ENCODE assay signal across 9 cellular contexts in the genomic region with DNA sequence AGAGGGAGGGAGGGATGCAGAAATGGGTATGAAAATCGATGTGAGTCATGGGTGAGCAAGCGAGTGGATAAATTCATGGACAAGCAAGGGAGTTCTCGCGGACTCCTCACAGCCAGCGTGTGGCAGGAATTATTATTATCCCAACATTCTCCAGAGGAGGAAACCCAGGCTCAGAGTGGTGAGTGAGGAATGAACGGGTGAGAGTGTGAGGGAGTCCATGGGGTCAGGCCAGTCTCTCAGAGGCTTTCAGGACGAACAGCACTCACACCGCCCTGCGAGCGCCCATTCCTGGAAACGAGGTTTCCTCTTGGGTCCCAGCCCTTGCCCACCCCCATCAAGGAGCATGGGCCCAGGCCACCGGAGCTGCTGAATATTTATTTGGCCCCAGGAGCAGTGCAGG. TPM values are rescaled to one million over a fixed set of nuclear protein-coding genes. Genes with fewer than 3 reads are reported as not detected.
DNase-seq lines count a peak whose midpoint lies in the region; ATAC-seq and TF ChIP-seq lines count a peak whose summit lies in the region.
"Had no signal": no experiment of that assay in that cellular context is flagged by ENCODE, and none has a peak within 500 bp of the region (broad histone marks: within the 10 kb centered on the region; RNA-seq: fewer than 3 reads in every experiment).

No MANE protein-coding gene starts in this region.

- H3K4me3 ChIP-seq in Caco-2 (ENCODE audit: low read depth, low read length): no peak overlapping the region

- H3K27ac Mint-ChIP-seq in Caco-2 (ENCODE audit: unreplicated experiment): no peak overlapping the region
- H3K27ac Mint-ChIP-seq in natural killer cell: peak overlapping the region in 1 of 2 donors; percentile 58

- H3K27me3 Mint-ChIP-seq in Caco-2 (ENCODE audit: insufficient read depth, unreplicated experiment): peaks cover 29% of the 10 kb centered on the region
- H3K27me3 Mint-ChIP-seq in natural killer cell (ENCODE audit: low read depth in 2 of 2): peaks cover 55 to 70% of the 10 kb centered on the region in 2 donors

- H3K36me3 Mint-ChIP-seq in Caco-2 (ENCODE audit: insufficient read depth, unreplicated experiment) (no peaks in the 10 kb centered on the region), natural killer cell (no peaks in the 10 kb centered on the region)

- no peaks in the 10 kb centered on the region for H3K27me3 ChIP-seq in Caco-2 (replicated peaks; ENCODE audit: control insufficient read depth, insufficient read depth, low read length)

- no peaks in the 10 kb centered on the region for H3K9me3 Mint-ChIP-seq in Caco-2 (ENCODE audit: unreplicated experiment)
- no peaks in the 10 kb centered on the region for H3K9me3 Mint-ChIP-seq in natural killer cell

- H3K9me3 ChIP-seq in Caco-2: no peaks in the 10 kb centered on the region

- H3K4me3 Mint-ChIP-seq in Caco-2 (ENCODE audit: unreplicated experiment) (peak overlapping the region; percentile 76), natural killer cell (peak overlapping the region; percentile 80)

- CTCF ChIA-PET in Caco-2 (lab: Charles Lee): no interaction called here

- BruUV-seq in Caco-2 (replicated peaks; lab: Mats Ljungman, UMichigan): no TSS peak

- POLR2A ChIA-PET in Caco-2 (lab: Charles Lee): no interaction called here

- no peaks in the 10 kb centered on the region for H3K4me1 ChIP-seq in Caco-2

- DNase-seq in Caco-2: no peak
- DNase-seq in M059J (ENCODE audit: low read depth): peak; percentile 54
- DNase-seq in dermis blood vessel endothelial cell: peak; percentile 18
- no peak for DNase-seq in natural killer cell
- no peak for DNase-seq in NCI-H1694 treated with DMSO at 0.1 percent for 48 hours (lab: John Stamatoyannopoulos, UW)
- no peak for DNase-seq in GM19238 (ENCODE audit: insufficient read length, low spot score)
- DNase-seq in GF-D8 (lab: John Stamatoyannopoulos, UW): no peak

- ATAC-seq in natural killer cell: no peak
- ATAC-seq in HG02623 (IDR thresholded peaks at IDR 0.05; ENCODE audit: unreplicated experiment): no peak

- intact Hi-C loops in Caco-2 (cut with micrococcal nuclease; ENCODE audit: unreplicated experiment): loop anchor here (5.0 kb wide), 1 partner anchor 35 kb away; the partner anchor contains the start of gene PTPRH
- intact Hi-C loops in natural killer cell (cut with micrococcal nuclease): no loop called here

- H3K4me1 Mint-ChIP-seq in Caco-2 (ENCODE audit: low read depth, unreplicated experiment) (peaks cover 8% of the 10 kb centered on the region), natural killer cell (peaks cover 9 to 24% of the 10 kb centered on the region in 2 donors)

- no peaks in the 10 kb centered on the region for H3K36me3 ChIP-seq in Caco-2 (ENCODE audit: control insufficient read depth, insufficient read depth, low read length)

- TF ChIP-seq CTCF in Caco-2 (IDR thresholded peaks at IDR 0.05; ENCODE audit: insufficient read depth in 1 of 2, low read depth in 1 of 2, low read length in 1 of 2, severe bottlenecking in 1 of 2, unreplicated experiment in 1 of 2) (no peak), natural killer cell (IDR thresholded peaks at IDR 0.05) (no peak)

RNA-seq across cellular contexts. Expression of gene DNAAF3, which starts 6.3 kb away (rescaled TPM):
- total RNA-seq in Caco-2 (2022) (0.45 and 0.91 TPM in 2 replicates), dermis blood vessel endothelial cell (0.34 and 0.42 TPM in 2 replicates), natural killer cell (not detected)
- 0.44 and 4.0 TPM in 2 replicates for total RNA-seq in M059J (2014; rRNA removed; shearing (Covaris generic))

RNA-seq across cellular contexts. Expression of gene SYT5, which starts 7.3 kb away (rescaled TPM):
- total RNA-seq in Caco-2 (2022) (not detected in 2 replicates), dermis blood vessel endothelial cell (not detected in 2 replicates), natural killer cell (1 to 10 TPM; 4.9 to 6.1 (median 5.3) TPM)
- not detected in 2 replicates for total RNA-seq in M059J (2014; rRNA removed; shearing (Covaris generic))

RNA-seq across cellular contexts. Expression of gene TNNI3, which starts 15.2 kb away (rescaled TPM):
- 2.9 and 4.2 TPM in 2 replicates for total RNA-seq in Caco-2 (2022)
- 0.42 TPM in 1 of 2 replicates, not detected in the other for total RNA-seq in M059J (2014; rRNA removed; shearing (Covaris generic))
- total RNA-seq in dermis blood vessel endothelial cell: not detected in 2 replicates
- under 1 TPM in 1 of 3 donors, not detected in 2; 0.94 TPM for total RNA-seq in natural killer cell
- total RNA-seq: urinary bladder had no signal

RNA-seq across cellular contexts. Expression of gene TNNT1, which starts 23.7 kb away (rescaled TPM):
- total RNA-seq in Caco-2 (2022) (11.8 and 18.0 TPM in 2 replicates), dermis blood vessel endothelial cell (0.60 and 1.7 TPM in 2 replicates), natural killer cell (under 1 TPM in 1 of 3 donors, not detected in 2; 0.94 TPM)
- 25.5 and 40.1 TPM in 2 replicates for total RNA-seq in M059J (2014; rRNA removed; shearing (Covaris generic))

RNA-seq across cellular contexts. Expression of gene PTPRH, which starts 36.6 kb away (rescaled TPM):
- total RNA-seq in Caco-2 (2022) (2.3 and 2.7 TPM in 2 replicates), dermis blood vessel endothelial cell (0.17 and 0.19 TPM in 2 replicates), natural killer cell (under 1 TPM in 1 of 3 donors, not detected in 2; 0.45 TPM)
- 0.79 and 1.5 TPM in 2 replicates for total RNA-seq in M059J (2014; rRNA removed; shearing (Covaris generic))

Comparison
In these comparisons a context has a peak if more than half of its experiments do, and no peak if none do; other contexts are left out.
1. DNase-seq: peak in M059J (single experiment) and dermis blood vessel endothelial cell (single experiment); none in Caco-2 (0 of 2), natural killer cell (single experiment), NCI-H1694 treated with DMSO at 0.1 percent for 48 hours (single experiment), GM19238 (single experiment) and GF-D8 (single experiment).